ENCODE assay signal across 1 cellular context in the genomic region with DNA sequence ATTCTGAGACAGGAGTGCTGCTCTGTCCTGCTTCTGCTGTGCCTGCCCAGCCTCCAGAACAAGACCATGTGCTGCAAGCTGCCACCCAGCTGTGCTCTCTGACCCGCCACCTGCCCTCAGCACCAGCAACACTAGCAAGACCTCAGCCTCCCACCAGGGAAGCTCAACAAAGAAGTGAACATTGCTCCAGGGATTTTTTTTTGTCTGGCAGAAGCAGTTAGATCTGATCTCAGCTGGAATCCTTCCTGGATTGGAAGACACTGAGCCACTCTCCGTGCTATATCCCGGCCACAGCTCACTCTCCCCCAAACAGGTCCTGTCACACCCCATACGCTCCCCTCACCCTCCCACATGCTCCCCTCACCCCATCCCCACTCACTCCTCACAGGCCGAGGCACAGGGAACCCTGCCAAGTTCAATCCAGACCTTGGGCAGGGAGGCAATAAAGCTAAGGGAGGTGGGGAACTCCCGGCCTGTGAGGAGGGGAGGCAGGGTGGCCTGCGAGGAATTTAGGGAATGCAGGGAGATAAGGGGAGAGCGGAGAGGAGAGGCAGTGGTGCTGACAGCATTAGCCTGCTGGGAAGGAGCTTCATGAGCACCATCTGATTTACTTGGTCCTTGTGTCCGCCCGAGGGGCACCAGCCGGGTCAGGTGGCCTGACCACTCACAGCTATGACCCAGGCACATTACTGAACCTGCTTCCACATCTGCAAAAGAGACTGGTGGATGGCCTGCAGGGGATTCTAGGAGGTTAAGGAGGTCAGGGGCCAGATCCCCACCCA.
TF ChIP-seq lines count a peak whose summit lies in the region.

No MANE protein-coding gene starts in this region.

TF ChIP-seq in HEK293, 187 proteins besides CTCF, POLR2A, EP300 and RAD21 (continued from another document):
- TF ChIP-seq, protein P1, sequence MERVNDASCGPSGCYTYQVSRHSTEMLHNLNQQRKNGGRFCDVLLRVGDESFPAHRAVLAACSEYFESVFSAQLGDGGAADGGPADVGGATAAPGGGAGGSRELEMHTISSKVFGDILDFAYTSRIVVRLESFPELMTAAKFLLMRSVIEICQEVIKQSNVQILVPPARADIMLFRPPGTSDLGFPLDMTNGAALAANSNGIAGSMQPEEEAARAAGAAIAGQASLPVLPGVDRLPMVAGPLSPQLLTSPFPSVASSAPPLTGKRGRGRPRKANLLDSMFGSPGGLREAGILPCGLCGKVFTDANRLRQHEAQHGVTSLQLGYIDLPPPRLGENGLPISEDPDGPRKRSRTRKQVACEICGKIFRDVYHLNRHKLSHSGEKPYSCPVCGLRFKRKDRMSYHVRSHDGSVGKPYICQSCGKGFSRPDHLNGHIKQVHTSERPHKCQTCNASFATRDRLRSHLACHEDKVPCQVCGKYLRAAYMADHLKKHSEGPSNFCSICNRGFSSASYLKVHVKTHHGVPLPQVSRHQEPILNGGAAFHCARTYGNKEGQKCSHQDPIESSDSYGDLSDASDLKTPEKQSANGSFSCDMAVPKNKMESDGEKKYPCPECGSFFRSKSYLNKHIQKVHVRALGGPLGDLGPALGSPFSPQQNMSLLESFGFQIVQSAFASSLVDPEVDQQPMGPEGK (tag by site-specific recombination; IDR thresholded peaks at IDR 0.05) = peak; percentile 98
- TF ChIP-seq, protein P2, sequence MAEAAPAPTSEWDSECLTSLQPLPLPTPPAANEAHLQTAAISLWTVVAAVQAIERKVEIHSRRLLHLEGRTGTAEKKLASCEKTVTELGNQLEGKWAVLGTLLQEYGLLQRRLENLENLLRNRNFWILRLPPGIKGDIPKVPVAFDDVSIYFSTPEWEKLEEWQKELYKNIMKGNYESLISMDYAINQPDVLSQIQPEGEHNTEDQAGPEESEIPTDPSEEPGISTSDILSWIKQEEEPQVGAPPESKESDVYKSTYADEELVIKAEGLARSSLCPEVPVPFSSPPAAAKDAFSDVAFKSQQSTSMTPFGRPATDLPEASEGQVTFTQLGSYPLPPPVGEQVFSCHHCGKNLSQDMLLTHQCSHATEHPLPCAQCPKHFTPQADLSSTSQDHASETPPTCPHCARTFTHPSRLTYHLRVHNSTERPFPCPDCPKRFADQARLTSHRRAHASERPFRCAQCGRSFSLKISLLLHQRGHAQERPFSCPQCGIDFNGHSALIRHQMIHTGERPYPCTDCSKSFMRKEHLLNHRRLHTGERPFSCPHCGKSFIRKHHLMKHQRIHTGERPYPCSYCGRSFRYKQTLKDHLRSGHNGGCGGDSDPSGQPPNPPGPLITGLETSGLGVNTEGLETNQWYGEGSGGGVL (tag by site-specific recombination; IDR thresholded peaks at IDR 0.05) = peak; percentile 100
- TF ChIP-seq SETDB1 (IDR thresholded peaks at IDR 0.05; ENCODE audit: insufficient read length, low read length) = no peak
- peak; percentile 62; the same call in 1 of the 2 replicates for TF ChIP-seq ZNF692 (tag by site-specific recombination; IDR thresholded peaks at IDR 0.05)
- TF ChIP-seq HOXC10 (CRISPR knock-in tag; IDR thresholded peaks at IDR 0.05) = no peak
- 0 out of 2 replicates have a peak, but pooled peaks have one; percentile 26 for TF ChIP-seq KLF16 (tag by site-specific recombination; IDR thresholded peaks at IDR 0.05)
- TF ChIP-seq, protein P3, sequence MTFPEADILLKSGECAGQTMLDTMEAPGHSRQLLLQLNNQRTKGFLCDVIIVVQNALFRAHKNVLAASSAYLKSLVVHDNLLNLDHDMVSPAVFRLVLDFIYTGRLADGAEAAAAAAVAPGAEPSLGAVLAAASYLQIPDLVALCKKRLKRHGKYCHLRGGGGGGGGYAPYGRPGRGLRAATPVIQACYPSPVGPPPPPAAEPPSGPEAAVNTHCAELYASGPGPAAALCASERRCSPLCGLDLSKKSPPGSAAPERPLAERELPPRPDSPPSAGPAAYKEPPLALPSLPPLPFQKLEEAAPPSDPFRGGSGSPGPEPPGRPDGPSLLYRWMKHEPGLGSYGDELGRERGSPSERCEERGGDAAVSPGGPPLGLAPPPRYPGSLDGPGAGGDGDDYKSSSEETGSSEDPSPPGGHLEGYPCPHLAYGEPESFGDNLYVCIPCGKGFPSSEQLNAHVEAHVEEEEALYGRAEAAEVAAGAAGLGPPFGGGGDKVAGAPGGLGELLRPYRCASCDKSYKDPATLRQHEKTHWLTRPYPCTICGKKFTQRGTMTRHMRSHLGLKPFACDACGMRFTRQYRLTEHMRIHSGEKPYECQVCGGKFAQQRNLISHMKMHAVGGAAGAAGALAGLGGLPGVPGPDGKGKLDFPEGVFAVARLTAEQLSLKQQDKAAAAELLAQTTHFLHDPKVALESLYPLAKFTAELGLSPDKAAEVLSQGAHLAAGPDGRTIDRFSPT (tag by site-specific recombination; IDR thresholded peaks at IDR 0.05) = peak; percentile 54; the same call in 1 of the 2 replicates
- no peak for TF ChIP-seq RBAK (tag by site-specific recombination; IDR thresholded peaks at IDR 0.05)
- TF ChIP-seq EGR2 (tag by site-specific recombination; IDR thresholded peaks at IDR 0.05; ENCODE audit: low read depth) = peak; percentile 25; the same call in 1 of the 2 replicates
- no peak; the same call in 1 of the 2 replicates for TF ChIP-seq ZNF610 (tag by site-specific recombination; IDR thresholded peaks at IDR 0.05; ENCODE audit: borderline replicate concordance)
- peak; percentile 39; the same call in 1 of the 2 replicates for TF ChIP-seq ZNF335 (tag by site-specific recombination; conservative IDR thresholded peaks at IDR 0.05)
- no peak for TF ChIP-seq ZNF837 (tag by site-specific recombination; IDR thresholded peaks at IDR 0.05)
- peak; percentile 49; the same call in 1 of the 2 replicates for TF ChIP-seq ZFP37 (tag by site-specific recombination; IDR thresholded peaks at IDR 0.05)
- peak; percentile 73 for TF ChIP-seq ZNF366 (tag by site-specific recombination; conservative IDR thresholded peaks at IDR 0.05)
- TF ChIP-seq GFI1B (tag by site-specific recombination; IDR thresholded peaks at IDR 0.05) = peak; percentile 7; the same call in 1 of the 2 replicates
- TF ChIP-seq ZNF704 (tag by site-specific recombination; IDR thresholded peaks at IDR 0.05) = no peak
- TF ChIP-seq TRIM28 (IDR thresholded peaks at IDR 0.05; ENCODE audit: borderline replicate concordance, low read length) = no peak
- peak; percentile 86 for TF ChIP-seq GLIS2 (tag by site-specific recombination; IDR thresholded peaks at IDR 0.05)
- no peak for TF ChIP-seq ZNF184 (tag by site-specific recombination; IDR thresholded peaks at IDR 0.05)
- TF ChIP-seq ZNF76 (tag by site-specific recombination; IDR thresholded peaks at IDR 0.05; ENCODE audit: borderline replicate concordance, low read depth) = 0 out of 2 replicates have a peak, but pooled peaks have one; percentile 24
- peak; percentile 76; the same call in 1 of the 2 replicates for TF ChIP-seq IKZF3 (tag by site-specific recombination; IDR thresholded peaks at IDR 0.05)
- no peak for TF ChIP-seq ZNF146 (tag by site-specific recombination; IDR thresholded peaks at IDR 0.05)
- peak; percentile 80 for TF ChIP-seq FEZF1 (tag by site-specific recombination; IDR thresholded peaks at IDR 0.05)
- TF ChIP-seq KLF10 (tag by site-specific recombination; IDR thresholded peaks at IDR 0.05) = peak; percentile 96
- TF ChIP-seq, protein P4, sequence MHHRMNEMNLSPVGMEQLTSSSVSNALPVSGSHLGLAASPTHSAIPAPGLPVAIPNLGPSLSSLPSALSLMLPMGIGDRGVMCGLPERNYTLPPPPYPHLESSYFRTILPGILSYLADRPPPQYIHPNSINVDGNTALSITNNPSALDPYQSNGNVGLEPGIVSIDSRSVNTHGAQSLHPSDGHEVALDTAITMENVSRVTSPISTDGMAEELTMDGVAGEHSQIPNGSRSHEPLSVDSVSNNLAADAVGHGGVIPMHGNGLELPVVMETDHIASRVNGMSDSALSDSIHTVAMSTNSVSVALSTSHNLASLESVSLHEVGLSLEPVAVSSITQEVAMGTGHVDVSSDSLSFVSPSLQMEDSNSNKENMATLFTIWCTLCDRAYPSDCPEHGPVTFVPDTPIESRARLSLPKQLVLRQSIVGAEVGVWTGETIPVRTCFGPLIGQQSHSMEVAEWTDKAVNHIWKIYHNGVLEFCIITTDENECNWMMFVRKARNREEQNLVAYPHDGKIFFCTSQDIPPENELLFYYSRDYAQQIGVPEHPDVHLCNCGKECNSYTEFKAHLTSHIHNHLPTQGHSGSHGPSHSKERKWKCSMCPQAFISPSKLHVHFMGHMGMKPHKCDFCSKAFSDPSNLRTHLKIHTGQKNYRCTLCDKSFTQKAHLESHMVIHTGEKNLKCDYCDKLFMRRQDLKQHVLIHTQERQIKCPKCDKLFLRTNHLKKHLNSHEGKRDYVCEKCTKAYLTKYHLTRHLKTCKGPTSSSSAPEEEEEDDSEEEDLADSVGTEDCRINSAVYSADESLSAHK (tag by site-specific recombination; IDR thresholded peaks at IDR 0.05) = 0 out of 2 replicates have a peak, but pooled peaks have one; percentile 38
